ENCODE assay signal across 8 cellular contexts in the genomic region with DNA sequence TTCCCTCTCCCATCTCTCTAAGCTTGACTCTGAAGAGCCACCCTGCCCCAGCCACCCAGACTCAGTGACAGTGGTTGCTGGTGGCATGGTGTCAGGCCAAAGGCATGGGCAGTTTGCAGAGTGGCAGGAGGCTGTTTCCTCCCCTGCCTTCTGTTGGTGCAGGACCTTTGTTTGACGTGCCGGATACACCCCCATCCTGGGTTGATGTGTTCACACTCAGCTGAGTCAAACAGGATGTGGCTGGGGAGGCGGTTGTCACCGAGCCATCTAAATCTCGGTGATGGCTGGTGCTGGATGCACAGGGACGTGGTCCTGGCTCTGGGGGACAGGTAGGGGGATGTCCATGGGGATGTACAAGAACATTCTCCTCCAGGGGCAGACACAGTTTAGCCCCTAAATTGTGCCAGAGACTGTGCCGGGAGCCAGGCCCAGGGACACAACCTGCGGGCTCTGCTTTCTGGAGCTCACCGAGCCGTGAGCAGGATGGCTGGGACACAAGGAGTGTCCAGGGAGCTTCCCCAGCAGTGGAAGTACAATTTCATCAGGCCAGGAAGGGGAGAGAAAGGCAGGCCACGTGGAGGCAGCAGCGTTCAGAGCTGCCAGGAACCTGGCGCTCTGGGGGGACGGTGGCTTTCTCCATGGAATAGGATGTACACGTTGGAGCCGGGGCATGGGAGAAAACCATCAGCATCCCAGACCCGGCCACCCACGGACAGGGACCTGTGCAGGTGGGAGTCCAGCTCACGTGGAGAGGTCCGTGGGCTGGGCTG.
DNase-seq lines count a peak whose midpoint lies in the region; ATAC-seq and TF ChIP-seq lines count a peak whose summit lies in the region.

No MANE protein-coding gene starts in this region.

- 53 to 56% methylated on average over 20 of the region's 20 CpGs for WGBS in esophagus, 2 donors

- POLR2A ChIA-PET in AG04450 (lab: Yijun Ruan, JAX), result interaction anchor here (1.4 kb wide), 1 partner anchor 19 kb away, joined by 5 read pairs; no protein-coding TSS in a partner anchor

- peaks cover 28% of the 10 kb centered on the region for H3K4me1 ChIP-seq in Karpas-422 (ENCODE audit: low read length)
- peaks cover 17 to 33% of the 10 kb centered on the region in 2 donors for H3K4me1 ChIP-seq in esophagus (ENCODE audit: control insufficient read depth in 2 of 2, insufficient read depth in 2 of 2, low read length in 1 of 2)

- peak overlapping the region; percentile 73 for H3K27ac ChIP-seq in AG04450 (ENCODE audit: low read depth, low read length)
- no peak overlapping the region for H3K27ac ChIP-seq in Karpas-422 (ENCODE audit: low read length)
- H3K27ac ChIP-seq in esophagus (ENCODE audit: low read depth in 2 of 2, low read length in 1 of 2), result peak overlapping the region; percentile 80 to 84

- H3K4me3 ChIP-seq in AG04450 (ENCODE audit: low read depth, low read length) (no peak overlapping the region), Karpas-422 (ENCODE audit: low read length) (peak overlapping the region; percentile 46; the same call in 1 of the 2 replicates), esophagus (ENCODE audit: low read depth in 1 of 2, low read length in 2 of 2) (no peak overlapping the region)

- no peaks in the 10 kb centered on the region for H3K79me2 ChIP-seq in Karpas-422 (ENCODE audit: low read length)

- H3K9me3 ChIP-seq in AG04450 (ENCODE audit: control insufficient read depth, insufficient read depth, low read length) (peaks cover 4% of the 10 kb centered on the region; the same call in 1 of the 2 replicates), Karpas-422 (ENCODE audit: low read length) (no peaks in the 10 kb centered on the region), esophagus (ENCODE audit: control insufficient read depth in 2 of 2, insufficient read depth in 1 of 2, low read depth in 1 of 2, low read length in 1 of 2) (no peaks in the 10 kb centered on the region)

- H4K20me1 ChIP-seq in Karpas-422 (ENCODE audit: insufficient read depth, low read depth, low read length), result peaks cover 4% of the 10 kb centered on the region; the same call in 1 of the 2 replicates

- H3K36me3 ChIP-seq in Karpas-422 (ENCODE audit: insufficient read depth, low read length), result no peaks in the 10 kb centered on the region
- H3K36me3 ChIP-seq in esophagus (ENCODE audit: control insufficient read depth in 2 of 2, insufficient read depth in 2 of 2, low read length in 1 of 2), result peaks cover 6 to 14% of the 10 kb centered on the region in 2 donors

- no peak for TF ChIP-seq CTCF in AG04450 (IDR thresholded peaks at IDR 0.05; ENCODE audit: low read depth, low read length)

- peak overlapping the region; percentile 57 for H3K9ac ChIP-seq in Karpas-422 (ENCODE audit: low read length)

- peak; percentile 61 for ATAC-seq in GM19455 (IDR thresholded peaks at IDR 0.05; ENCODE audit: unreplicated experiment)

- peak overlapping the region; percentile 58 for H3K4me2 ChIP-seq in Karpas-422 (ENCODE audit: low read depth, low read length, poor library complexity, severe bottlenecking)

- no peak overlapping the region; the same call in 1 of the 2 replicates for H2AFZ ChIP-seq in Karpas-422 (ENCODE audit: low read length)

- H3K9me2 ChIP-seq in Karpas-422 (replicated peaks; ENCODE audit: insufficient read depth, low read length), result no peaks in the 10 kb centered on the region

- DNase-seq in AG04450 (ENCODE audit: low read depth, low spot score), result no peak
- DNase-seq in Karpas-422, result peak; percentile 84
- peak; percentile 68 to 71 for DNase-seq in activated CD8-positive, alpha-beta memory T cell treated with anti-CD3 and anti-CD28 coated beads for 1 hour (ENCODE audit: extremely low read depth in 1 of 2, low read depth in 1 of 2)
- peak; percentile 46 for DNase-seq in renal cortical epithelial cell (ENCODE audit: low read depth)
- DNase-seq in NCI-H345 treated with DMSO at 0.1 percent for 48 hours (lab: John Stamatoyannopoulos, UW; ENCODE audit: unreplicated experiment), result no peak
- DNase-seq in OCI-M1 (lab: John Stamatoyannopoulos, UW), result no peak

- CTCF ChIA-PET in AG04450 (lab: Charles Lee), result interaction anchor here (1.5 kb wide), 1 partner anchor 25 kb away, joined by 4 read pairs; no protein-coding TSS in a partner anchor

- no peaks in the 10 kb centered on the region for H3K27me3 ChIP-seq in AG04450 (ENCODE audit: control insufficient read depth, insufficient read depth, low read length)
- H3K27me3 ChIP-seq in Karpas-422 (ENCODE audit: low read length), result no peaks in the 10 kb centered on the region
- no peaks in the 10 kb centered on the region for H3K27me3 ChIP-seq in esophagus (ENCODE audit: control insufficient read depth in 1 of 2, insufficient read depth in 2 of 2, low read length in 2 of 2)

Comparison
In these comparisons a context has a peak if more than half of its experiments do, and no peak if none do; other contexts are left out.
1. DNase-seq: peak in Karpas-422 (single experiment), activated CD8-positive, alpha-beta memory T cell treated with anti-CD3 and anti-CD28 coated beads for 1 hour (2 of 2) and renal cortical epithelial cell (single experiment); none in AG04450 (single experiment), NCI-H345 treated with DMSO at 0.1 percent for 48 hours (single experiment) and OCI-M1 (single experiment).